Comparison of ENCODE assay signal across 8 cellular contexts in genomic region chr6:111750753-111751684, GRCh38.
DNase-seq lines count a peak whose midpoint lies in the region; ATAC-seq and TF ChIP-seq lines count a peak whose summit lies in the region.

No MANE protein-coding gene starts in this region.

- no peak overlapping the region for H3K9ac ChIP-seq in IMR-90 (ENCODE audit: low read depth, low read length)

- H3K4me2 ChIP-seq in IMR-90 (ENCODE audit: low read depth, low read length), result peak overlapping the region; percentile 10; the same call in 1 of the 2 replicates

- peak overlapping the region in 5 of 7 donors; percentile 38 to 86 (median 53) for H3K27ac Mint-ChIP-seq in CD14-positive monocyte
- peak overlapping the region in 4 of 5 experiments; percentile 21 to 80 (median 72) for H3K27ac Mint-ChIP-seq in brain

- H3K9me3 Mint-ChIP-seq in CD14-positive monocyte (no peaks in the 10 kb centered on the region), brain (no peaks in the 10 kb centered on the region)

- H2BK120ac ChIP-seq in IMR-90 (ENCODE audit: low read depth, low read length), result peak overlapping the region; percentile 45; the same call in 1 of the 2 replicates

- ATAC-seq in GM21390 (IDR thresholded peaks at IDR 0.05; ENCODE audit: unreplicated experiment), result peak; percentile 90
- ATAC-seq in IMR-90 (ENCODE audit: low read depth), result no peak

- TF ChIP-seq CTCF in CD14-positive monocyte (IDR thresholded peaks at IDR 0.05) (no peak), IMR-90 (conservative IDR thresholded peaks at IDR 0.05; ENCODE audit: low read depth, low read length) (no peak), brain (conservative IDR thresholded peaks at IDR 0.05) (no peak), prostate gland (IDR thresholded peaks at IDR 0.05) (no peak)

- H2BK5ac ChIP-seq in IMR-90 (ENCODE audit: low read depth, low read length, poor library complexity, severe bottlenecking), result no peak overlapping the region

- dilution Hi-C loops in IMR-90 (cut with HindIII; ENCODE audit: low sequenced_read_pairs, unreplicated experiment), result no loop called here

- peak overlapping the region; percentile 45; the same call in 1 of the 2 replicates for H3K23ac ChIP-seq in IMR-90 (ENCODE audit: low read depth, low read length)

- H4K5ac ChIP-seq in IMR-90 (ENCODE audit: low read depth, low read length), result no peak overlapping the region

- H3K36me3 Mint-ChIP-seq in CD14-positive monocyte, result peaks cover 45 to 56% of the 10 kb centered on the region in 2 donors
- peaks cover 23% of the 10 kb centered on the region for H3K36me3 Mint-ChIP-seq in brain

- no peaks in the 10 kb centered on the region for H3K9me3 ChIP-seq in IMR-90 (ENCODE audit: control insufficient read depth, insufficient read depth, low read length)
- no peaks in the 10 kb centered on the region for H3K9me3 ChIP-seq in prostate gland

- H3K4me1 Mint-ChIP-seq in CD14-positive monocyte, result peaks cover 26% of the 10 kb centered on the region
- H3K4me1 Mint-ChIP-seq in brain, result peaks cover 96% of the 10 kb centered on the region

- H3K9me1 ChIP-seq in IMR-90 (ENCODE audit: insufficient read depth, low read length), result peaks cover 3% of the 10 kb centered on the region

- H2AFZ ChIP-seq in IMR-90 (replicated peaks; ENCODE audit: low read length, poor library complexity), result no peak overlapping the region

- no peaks in the 10 kb centered on the region for H4K20me1 ChIP-seq in IMR-90 (ENCODE audit: insufficient read depth, low read length)

- H3K27me3 ChIP-seq in IMR-90 (ENCODE audit: control insufficient read depth, insufficient read depth, low read length) (no peaks in the 10 kb centered on the region), prostate gland (replicated peaks; ENCODE audit: insufficient read depth) (no peaks in the 10 kb centered on the region)

- no peak overlapping the region for H3K56ac ChIP-seq in IMR-90 (ENCODE audit: extremely low read depth, insufficient read depth, low read length)

- H3K27ac ChIP-seq in IMR-90 (ENCODE audit: insufficient read depth, low read length), result no peak overlapping the region
- H3K27ac ChIP-seq in prostate gland, result peak overlapping the region; percentile 8 to 10

- DNase-seq in CD14-positive monocyte (ENCODE audit: low spot score) (no peak), IMR-90 (peak; percentile 65), prostate gland (ENCODE audit: low spot score) (no peak), NCI-H1694 (lab: John Stamatoyannopoulos, UW) (no peak), cerebellum (ENCODE audit: low spot score) (no peak)
- no peak for DNase-seq in effector CD8-positive, alpha-beta T cell (lab: John Stamatoyannopoulos, UW)

- H3K79me1 ChIP-seq in IMR-90 (ENCODE audit: low read depth in 1 of 2, low read length in 2 of 2), result peaks cover 14 to 15% of the 10 kb centered on the region in 2 experiments; a peak in 3 of 4 replicates

- BruUV-seq in IMR-90 (replicated peaks; lab: Mats Ljungman, UMichigan), result no TSS peak

- peak overlapping the region; percentile 39; the same call in 1 of the 2 replicates for H3K18ac ChIP-seq in IMR-90 (ENCODE audit: low read depth, low read length)

- peak overlapping the region; percentile 12; the same call in 1 of the 2 replicates for H2BK20ac ChIP-seq in IMR-90 (ENCODE audit: low read depth, low read length)

- H3K4ac ChIP-seq in IMR-90 (ENCODE audit: low read depth, low read length), result peak overlapping the region; percentile 58; the same call in 1 of the 2 replicates

- H3K4me1 ChIP-seq in IMR-90 (ENCODE audit: control insufficient read depth, insufficient read depth, low read length) (no peaks in the 10 kb centered on the region; the same call in 1 of the 2 replicates), prostate gland (replicated peaks) (no peaks in the 10 kb centered on the region)

- H2AK5ac ChIP-seq in IMR-90 (ENCODE audit: low read depth, low read length), result no peak overlapping the region; the same call in 1 of the 2 replicates

- H4K91ac ChIP-seq in IMR-90 (ENCODE audit: insufficient read depth, low read depth, low read length), result no peak overlapping the region

- no peak for TF ChIP-seq RAD21 in IMR-90 (IDR thresholded peaks at IDR 0.05; ENCODE audit: low read length)

- in situ Hi-C loops in IMR-90 (cut with MboI; ENCODE audit: low sequenced_read_pairs), result no loop called here

- peak overlapping the region; percentile 37; the same call in 1 of the 2 replicates for H3K14ac ChIP-seq in IMR-90 (replicated peaks; ENCODE audit: low read depth, low read length)

- intact Hi-C loops in CD14-positive monocyte (cut with micrococcal nuclease) (no loop called here), IMR-90 (cut with micrococcal nuclease) (no loop called here), prostate gland (cut with DNase I) (no loop called here)

- H3K36me3 ChIP-seq in IMR-90 (ENCODE audit: control insufficient read depth, insufficient read depth, low read length), result no peaks in the 10 kb centered on the region
- no peaks in the 10 kb centered on the region for H3K36me3 ChIP-seq in prostate gland

- H2AK9ac ChIP-seq in IMR-90 (replicated peaks; ENCODE audit: low read depth, low read length, poor library complexity), result no peak overlapping the region

- H3K27me3 Mint-ChIP-seq in CD14-positive monocyte (ENCODE audit: low read depth in 3 of 3) (no peaks in the 10 kb centered on the region), brain (no peaks in the 10 kb centered on the region)

- WGBS in IMR-90 (ENCODE audit: extremely low coverage in 2 of 2, insufficient read length in 1 of 2), 2 experiments, result 80% methylated on average over 1 of the region's 6 CpGs; no CpG with 5 or more reads in 1 of the 2 experiments
- WGBS in prostate gland, result 85% methylated on average over 6 of the region's 6 CpGs

- H4K8ac ChIP-seq in IMR-90 (ENCODE audit: low read depth in 2 of 2, low read length in 2 of 2), result peak overlapping the region in 1 of 2 experiments; percentile 22; a peak in 1 of 4 replicates

- CTCF ChIA-PET in IMR-90 (lab: Yijun Ruan, JAX), result no interaction called here

- POLR2A ChIA-PET in IMR-90 (lab: Charles Lee; ENCODE audit: unreplicated experiment), result no interaction called here

- H3K4me3 ChIP-seq in IMR-90 (ENCODE audit: insufficient read depth, low read depth, low read length) (no peak overlapping the region), prostate gland (no peak overlapping the region)

- H3K4me3 Mint-ChIP-seq in CD14-positive monocyte (no peak overlapping the region), brain (peak overlapping the region in 1 of 5 experiments; percentile 16)

- TF ChIP-seq POLR2A in IMR-90 (IDR thresholded peaks at IDR 0.05; ENCODE audit: low read depth, low read length), result no peak
- TF ChIP-seq POLR2A in prostate gland (IDR thresholded peaks at IDR 0.05), result no peak

- H2BK15ac ChIP-seq in IMR-90 (ENCODE audit: low read depth, low read length), result peak overlapping the region; percentile 27; the same call in 1 of the 3 replicates

TF ChIP-seq in IMR-90, 13 proteins besides CTCF, POLR2A, EP300 and RAD21:
- peak; percentile 31; the same call in 1 of the 2 replicates for TF ChIP-seq CEBPB (IDR thresholded peaks at IDR 0.05; ENCODE audit: low read depth, low read length)
- no peak for TF ChIP-seq FOS (IDR thresholded peaks at IDR 0.05; ENCODE audit: low read depth, low read length)
- peak; percentile 95 for TF ChIP-seq MAFK (IDR thresholded peaks at IDR 0.05; ENCODE audit: low read depth, low read length)
TF ChIP-seq in IMR-90: peak in this region for 2.
